In the genomic region with DNA sequence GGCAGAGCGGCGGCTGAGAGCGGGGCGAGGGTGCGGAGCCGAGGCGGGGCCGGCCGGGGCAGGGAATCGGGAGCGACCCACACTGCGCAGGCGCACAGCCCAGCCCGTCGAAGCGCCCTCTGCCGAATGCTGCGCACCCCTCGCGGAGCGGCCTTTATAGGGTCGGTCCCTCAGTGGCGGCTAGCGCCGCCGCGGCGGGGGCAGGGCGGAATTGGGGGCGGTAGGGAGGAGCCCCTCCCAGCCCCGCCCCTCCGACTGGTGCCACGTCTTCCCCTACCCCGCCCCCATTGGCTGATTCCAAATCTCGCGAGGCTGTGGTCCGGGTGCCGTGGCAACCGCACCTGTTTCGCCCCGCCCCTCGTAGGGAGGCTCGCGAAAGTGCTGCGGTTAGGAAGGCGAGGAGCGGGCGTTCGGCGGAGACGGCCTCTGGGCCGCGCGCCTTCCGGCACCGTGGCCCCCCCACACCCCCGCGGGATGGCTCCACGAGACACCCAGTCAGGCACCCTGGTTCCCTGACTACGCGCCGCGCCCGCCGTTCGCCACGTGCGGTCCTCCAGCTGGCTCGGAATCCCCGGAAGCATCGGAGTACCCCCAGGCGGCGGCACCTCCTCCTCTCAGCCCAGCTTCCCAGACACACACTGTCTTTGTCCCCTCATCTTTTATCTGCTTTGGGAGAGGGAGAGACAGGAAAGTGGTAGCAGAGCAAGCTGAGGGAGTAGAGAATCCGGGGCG, we compare ENCODE assay signal across 8 cellular contexts. TPM values are rescaled to one million over a fixed set of nuclear protein-coding genes. Genes with fewer than 3 reads are reported as not detected.
DNase-seq lines count a peak whose midpoint lies in the region; ATAC-seq lines count a peak whose summit lies in the region.

EHD1 (minus strand) TSS at position 128 of the 732 bp plus-strand sequence. CDS start 157 bp downstream, outside the sequence.

- peaks cover 66% of the 10 kb centered on the region for H3K4me1 Mint-ChIP-seq in activated CD8-positive, alpha-beta memory T cell treated with anti-CD3 and anti-CD28 coated beads, Interleukin-2, amount 10 ng/mL, durations not matched to agents 7 days and 5 days

- ATAC-seq in GM21381 (IDR thresholded peaks at IDR 0.05; ENCODE audit: unreplicated experiment) = peak; percentile 70
- peak; percentile 75 for ATAC-seq in activated CD8-positive, alpha-beta memory T cell treated with anti-CD3 and anti-CD28 coated beads, Interleukin-2, amount 10 ng/mL, durations not matched to agents 7 days and 5 days

- H3K4me1 ChIP-seq in endocrine pancreas (ENCODE audit: control insufficient read depth, insufficient read depth, low read length) = no peaks in the 10 kb centered on the region

- no peaks in the 10 kb centered on the region for H3K27me3 Mint-ChIP-seq in activated CD8-positive, alpha-beta memory T cell treated with anti-CD3 and anti-CD28 coated beads, Interleukin-2, amount 10 ng/mL, durations not matched to agents 7 days and 5 days

- peak; percentile 93 for DNase-seq in Caki2 (ENCODE audit: low read depth)
- peak in 75 of 76 experiments; percentile 58 to 99 (median 98) for DNase-seq in HUDEP-2 (lab: John Stamatoyannopoulos, UW; ENCODE audit: unreplicated experiment in 76 of 76)
- DNase-seq in NOMO-1 treated with dmso at 0.1 percent for 144 hours (lab: John Stamatoyannopoulos, UW; ENCODE audit: unreplicated experiment) = peak; percentile 97
- peak; percentile 100 for DNase-seq in activated CD8-positive, alpha-beta memory T cell treated with anti-CD3 and anti-CD28 coated beads, Interleukin-2, amount 10 ng/mL, durations not matched to agents 7 days and 5 days
- DNase-seq in mesenteric fat pad (ENCODE audit: low spot score) = peak; percentile 100
- peak; percentile 99 for DNase-seq in stimulated activated CD8-positive, alpha-beta memory T cell treated with anti-CD3 and anti-CD28 coated beads, Interleukin-15, amount 100 ng/mL, for 24 hours (ENCODE audit: low read depth)

- no peaks in the 10 kb centered on the region for H3K9me3 ChIP-seq in endocrine pancreas (ENCODE audit: control insufficient read depth, low read length)

- H3K27ac Mint-ChIP-seq in activated CD8-positive, alpha-beta memory T cell treated with anti-CD3 and anti-CD28 coated beads, Interleukin-2, amount 10 ng/mL, durations not matched to agents 7 days and 5 days = peak within 1 kb of the TSS; percentile 93

- no peaks in the 10 kb centered on the region for H3K27me3 ChIP-seq in endocrine pancreas (ENCODE audit: control insufficient read depth, insufficient read depth, low read length)

- in situ Hi-C loops in Caki2 (cut with HindIII; ENCODE audit: low pct_unique_long_range_greater_than_20kb, low sequenced_read_pairs) = no loop called here

- CTCF ChIA-PET in activated CD8-positive, alpha-beta memory T cell treated with anti-CD3 and anti-CD28 coated beads, Interleukin-2, amount 10 ng/mL, durations not matched to agents 7 days and 5 days (lab: Charles Lee) = interaction anchor here (0.6 to 31.3 kb wide), 8 partner anchors 9 to 238 kb away, joined by 3 to 1163 read pairs (median 4); partner anchors contain the start of genes ARL2, CDC42BPG and ZNHIT2

- peak within 1 kb of the TSS; percentile 19 for H3K4me3 ChIP-seq in endocrine pancreas (ENCODE audit: control insufficient read depth, insufficient read depth, low read length)

- H3K36me3 ChIP-seq in endocrine pancreas (ENCODE audit: control insufficient read depth, insufficient read depth, low read length) = no peaks in the 10 kb centered on the region

- H3K9me3 Mint-ChIP-seq in activated CD8-positive, alpha-beta memory T cell treated with anti-CD3 and anti-CD28 coated beads, Interleukin-2, amount 10 ng/mL, durations not matched to agents 7 days and 5 days (ENCODE audit: low read depth) = no peaks in the 10 kb centered on the region

- peaks cover 30% of the 10 kb centered on the region for H3K36me3 Mint-ChIP-seq in activated CD8-positive, alpha-beta memory T cell treated with anti-CD3 and anti-CD28 coated beads, Interleukin-2, amount 10 ng/mL, durations not matched to agents 7 days and 5 days

- H3K9ac ChIP-seq in endocrine pancreas (ENCODE audit: control insufficient read depth, insufficient read depth, low read length) = peak within 1 kb of the TSS; percentile 70

- H3K4me3 Mint-ChIP-seq in activated CD8-positive, alpha-beta memory T cell treated with anti-CD3 and anti-CD28 coated beads, Interleukin-2, amount 10 ng/mL, durations not matched to agents 7 days and 5 days = peak within 1 kb of the TSS; percentile 94

RNA-seq across cellular contexts. Expression of gene EHD1, which starts in this region (rescaled TPM):
- total RNA-seq in Caki2 (2014; rRNA removed; shearing (Covaris generic); ENCODE audit: low replicate concordance) = 53.4 and 68.3 TPM in 2 replicates
- 100 to 1,000 TPM; 149 to 155 TPM for total RNA-seq in activated CD8-positive, alpha-beta memory T cell treated with anti-CD3 and anti-CD28 coated beads, Interleukin-2, amount 10 ng/mL, durations not matched to agents 7 days and 5 days
- 95.0 TPM for total RNA-seq in mesenteric fat pad

Comparison
In these comparisons a context has a peak if more than half of its experiments do, and no peak if none do; other contexts are left out.
1. Peak in every context shown above with its lines: DNase-seq, ATAC-seq and H3K4me3 ChIP-seq.